In the genomic region with DNA sequence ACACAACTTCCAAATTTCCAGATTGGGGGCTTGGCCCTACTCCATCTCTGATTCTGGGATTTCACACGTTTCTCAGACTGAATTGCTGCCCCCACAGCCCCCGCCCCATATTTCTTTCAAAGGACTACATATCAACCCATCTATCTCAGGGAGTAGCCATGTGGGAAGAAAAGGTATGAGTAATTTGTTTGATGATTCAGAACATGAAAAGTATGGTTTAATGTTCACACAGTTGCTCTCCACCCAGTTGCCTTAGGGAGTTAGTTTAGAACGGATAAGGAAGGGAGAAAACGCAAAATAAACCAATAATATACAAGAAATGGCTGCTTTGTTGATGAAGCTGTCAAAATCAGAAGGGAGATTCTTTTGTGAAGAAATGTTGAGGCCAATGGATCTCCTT, we compare ENCODE assay signal across 23 cellular contexts.
A peak's percentile ranks its signal among the peaks of the same experiment; 100 is the strongest.
DNase-seq lines count a peak whose midpoint lies in the region; ATAC-seq, FAIRE-seq and TF ChIP-seq lines count a peak whose summit lies in the region.
"Had no signal": no experiment of that assay in that cellular context is flagged by ENCODE, and none has a peak within 500 bp of the region (broad histone marks: within the 10 kb centered on the region; RNA-seq: fewer than 3 reads in every experiment).

No MANE protein-coding gene starts in this region.

- dilution Hi-C loops in keratinocyte (cut with MboI; ENCODE audit: extremely low pct_ligation_motif_present, low sequenced_read_pairs), result no loop called here

- TF ChIP-seq POLR2A in A549 (IDR thresholded peaks at IDR 0.05; ENCODE audit: low read length) (no peak), body of pancreas (IDR thresholded peaks at IDR 0.05) (no peak)

- H3K27me3 Mint-ChIP-seq in CD4-positive, alpha-beta T cell, result peaks cover 3% of the 10 kb centered on the region
- H3K27me3 Mint-ChIP-seq: memory B cell had no signal

- no peak overlapping the region for H3K9ac ChIP-seq in keratinocyte (ENCODE audit: control insufficient read depth, extremely low read depth, insufficient read depth, low read length)

- H3K27me3 ChIP-seq in body of pancreas, result no peaks in the 10 kb centered on the region
- no peaks in the 10 kb centered on the region for H3K27me3 ChIP-seq in keratinocyte (ENCODE audit: control insufficient read depth, extremely low read depth, insufficient read depth, low read length)
- H3K27me3 ChIP-seq in CD4-positive, alpha-beta T cell (ENCODE audit: control insufficient read depth, insufficient read depth, low read length), result no peaks in the 10 kb centered on the region
- peaks cover 0 to 2% of the 10 kb centered on the region in 2 donors for H3K27me3 ChIP-seq in small intestine (ENCODE audit: control insufficient read depth in 2 of 2, insufficient read depth in 2 of 2, low read length in 2 of 2)
- H3K27me3 ChIP-seq: ascending aorta, heart left ventricle, upper lobe of left lung had no signal

- POLR2A ChIA-PET in A549 (lab: Yijun Ruan, JAX), result no interaction called here
- POLR2A ChIA-PET in CD4-positive, alpha-beta T cell (lab: Charles Lee), result no interaction called here

- intact Hi-C loops in body of pancreas (cut with DNase I), result no loop called here
- intact Hi-C loops in CD4-positive, alpha-beta T cell (cut with DNase I, micrococcal nuclease), result no loop called here

- ATAC-seq in A549 (no peak), HG02870 (IDR thresholded peaks at IDR 0.05; ENCODE audit: unreplicated experiment) (peak; percentile 60), body of pancreas (no peak), HG03139 (IDR thresholded peaks at IDR 0.05; ENCODE audit: unreplicated experiment) (no peak)
- no peak for ATAC-seq in CD4-positive, alpha-beta T cell (ENCODE audit: poor library complexity)
- no peak for ATAC-seq in activated naive CD4-positive, alpha-beta T cell treated with anti-CD3 and anti-CD28 coated beads, Interleukin-2, amount 50 U/mL, for 72 hours
- ATAC-seq: heart left ventricle had no signal

- H3K4me2 ChIP-seq in A549 (peak overlapping the region; percentile 37; the same call in 2 of the 3 replicates), keratinocyte (ENCODE audit: control insufficient read depth, extremely low read depth, insufficient read depth, low read depth, low read length) (no peak overlapping the region)
- H3K4me2 ChIP-seq: PC-9 had no signal

- TF ChIP-seq EP300 in A549 (IDR thresholded peaks at IDR 0.05), result no peak

- CTCF ChIA-PET in A549 (lab: Yijun Ruan, JAX), result no interaction called here
- CTCF ChIA-PET in CD4-positive, alpha-beta T cell (lab: Charles Lee), result no interaction called here

- no peak for DNase-seq in A549 (ENCODE audit: low read depth in 1 of 2, low spot score in 1 of 2)
- no peak for DNase-seq in body of pancreas
- no peak for DNase-seq in keratinocyte (ENCODE audit: low read depth, low spot score)
- no peak for DNase-seq in CD4-positive, alpha-beta T cell
- no peak for DNase-seq in activated naive CD4-positive, alpha-beta T cell treated with anti-CD3 and anti-CD28 coated beads, Interleukin-2, amount 50 U/mL, for 72 hours (ENCODE audit: low spot score in 2 of 2)
- DNase-seq in small intestine, result no peak
- DNase-seq: activated CD4-positive, alpha-beta T cell treated with anti-CD3 and anti-CD28 coated beads, Interleukin-2, amount 10 ng/mL, durations not matched to agents 7 days and 5 days; activated CD8-positive, alpha-beta memory T cell treated with anti-CD3 and anti-CD28 coated beads, Interleukin-2, amount 50 U/mL, for 48 hours; activated gamma-delta T cell; erythroblast; heart left ventricle; KBM-7; NCI-H1105 treated with DMSO at 0.1 percent for 48 hours; NCI-H774; PC-9; stimulated activated naive CD4-positive, alpha-beta T cell treated with Interleukin-2 at 50 U/mL for 16 hours; upper lobe of left lung had no signal

- H3K4me3 ChIP-seq in A549, result no peak overlapping the region
- no peak overlapping the region for H3K4me3 ChIP-seq in body of pancreas
- H3K4me3 ChIP-seq in keratinocyte (ENCODE audit: control insufficient read depth in 2 of 3, extremely low read depth in 1 of 3, insufficient read depth in 2 of 3, low read depth in 1 of 3, low read length in 3 of 3), result no peak overlapping the region
- no peak overlapping the region for H3K4me3 ChIP-seq in small intestine (ENCODE audit: low read depth in 1 of 2, low read length in 2 of 2)
- H3K4me3 ChIP-seq: ascending aorta, heart left ventricle, PC-9, upper lobe of left lung had no signal

- H3K36me3 Mint-ChIP-seq in CD4-positive, alpha-beta T cell (ENCODE audit: low read depth), result no peaks in the 10 kb centered on the region
- no peaks in the 10 kb centered on the region for H3K36me3 Mint-ChIP-seq in activated naive CD4-positive, alpha-beta T cell treated with anti-CD3 and anti-CD28 coated beads, Interleukin-2, amount 50 U/mL, for 72 hours
- H3K36me3 Mint-ChIP-seq: memory B cell had no signal

- FAIRE-seq in A549 (lab: Jason Lieb, UNC) (no peak), keratinocyte (lab: Jason Lieb, UNC) (no peak), small intestine (lab: Jason Lieb, UNC) (no peak)

- TF ChIP-seq CTCF in A549 (IDR thresholded peaks at IDR 0.05) (no peak), body of pancreas (IDR thresholded peaks at IDR 0.05) (no peak), keratinocyte (optimal IDR thresholded peaks at IDR 0.05 in 1 of 3, IDR thresholded peaks at IDR 0.05 in 1 of 3, conservative IDR thresholded peaks at IDR 0.05 in 1 of 3; ENCODE audit: extremely low read depth in 1 of 3, insufficient read depth in 2 of 3, low read length in 3 of 3) (no peak)
- no peak for TF ChIP-seq CTCF in CD4-positive, alpha-beta T cell (IDR thresholded peaks at IDR 0.05)

- no peak for TF ChIP-seq RAD21 in A549 (conservative IDR thresholded peaks at IDR 0.05 in 1 of 2, IDR thresholded peaks at IDR 0.05 in 1 of 2)

- no peaks in the 10 kb centered on the region for H3K9me3 Mint-ChIP-seq in CD4-positive, alpha-beta T cell
- peaks cover 0 to 5% of the 10 kb centered on the region in 2 donors for H3K9me3 Mint-ChIP-seq in activated naive CD4-positive, alpha-beta T cell treated with anti-CD3 and anti-CD28 coated beads, Interleukin-2, amount 50 U/mL, for 72 hours
- H3K9me3 Mint-ChIP-seq: activated CD4-positive, alpha-beta T cell treated with anti-CD3 and anti-CD28 coated beads, Interleukin-2, amount 10 ng/mL, durations not matched to agents 7 days and 5 days had no signal

- H3K27ac ChIP-seq in A549 (no peak overlapping the region), body of pancreas (peak overlapping the region in 3 of 4 donors; percentile 72 to 86 (median 78)), keratinocyte (ENCODE audit: control insufficient read depth, insufficient read depth, low read length) (peak overlapping the region; percentile 21), small intestine (ENCODE audit: low read depth in 1 of 2, low read length in 1 of 2) (no peak overlapping the region)
- H3K27ac ChIP-seq in CD4-positive, alpha-beta T cell (ENCODE audit: low read depth, low read length), result no peak overlapping the region
- H3K27ac ChIP-seq: ascending aorta, heart left ventricle, HL-60, PC-9, upper lobe of left lung had no signal

- H3K9me3 ChIP-seq in A549, result no peaks in the 10 kb centered on the region
- no peaks in the 10 kb centered on the region for H3K9me3 ChIP-seq in body of pancreas
- no peaks in the 10 kb centered on the region for H3K9me3 ChIP-seq in keratinocyte (ENCODE audit: control insufficient read depth, low read depth, low read length)
- no peaks in the 10 kb centered on the region for H3K9me3 ChIP-seq in CD4-positive, alpha-beta T cell (ENCODE audit: control insufficient read depth, low read length)
- no peaks in the 10 kb centered on the region for H3K9me3 ChIP-seq in small intestine (ENCODE audit: control insufficient read depth, low read depth)
- H3K9me3 ChIP-seq: ascending aorta, heart left ventricle, upper lobe of left lung had no signal

- no peaks in the 10 kb centered on the region for H4K20me1 ChIP-seq in keratinocyte (ENCODE audit: control insufficient read depth, extremely low read depth, insufficient read depth, low read length)

- no peaks in the 10 kb centered on the region for H3K9me1 ChIP-seq in keratinocyte (ENCODE audit: control insufficient read depth, extremely low read depth, insufficient read depth, low read length)

- no peak overlapping the region for H3K27ac Mint-ChIP-seq in CD4-positive, alpha-beta T cell
- no peak overlapping the region for H3K27ac Mint-ChIP-seq in activated naive CD4-positive, alpha-beta T cell treated with anti-CD3 and anti-CD28 coated beads, Interleukin-2, amount 50 U/mL, for 72 hours
- H3K27ac Mint-ChIP-seq: activated CD4-positive, alpha-beta T cell treated with anti-CD3 and anti-CD28 coated beads, Interleukin-2, amount 10 ng/mL, durations not matched to agents 7 days and 5 days; memory B cell; nephron had no signal

- H3K4me3 Mint-ChIP-seq in CD4-positive, alpha-beta T cell, result no peak overlapping the region
- H3K4me3 Mint-ChIP-seq: activated CD4-positive, alpha-beta T cell treated with anti-CD3 and anti-CD28 coated beads, Interleukin-2, amount 10 ng/mL, durations not matched to agents 7 days and 5 days; memory B cell; nephron had no signal

- WGBS in A549 (ENCODE audit: missing lambda C conversion rate), result 10% methylated on average over 4 of the region's 4 CpGs
- WGBS in body of pancreas, 2 donors, result 78 to 84% methylated on average over 4 of the region's 4 CpGs
- 55 to 65% (median 59%) methylated on average over 4 of the region's 4 CpGs for WGBS in small intestine, 3 donors

- no peaks in the 10 kb centered on the region for H3K79me2 ChIP-seq in keratinocyte (ENCODE audit: control insufficient read depth, insufficient read depth, low read length)

- H2AFZ ChIP-seq in keratinocyte (ENCODE audit: control insufficient read depth, low read length), result no peak overlapping the region
- H2AFZ ChIP-seq: PC-9 had no signal

- peaks cover 16% of the 10 kb centered on the region; the same call in 2 of the 3 replicates for H3K4me1 ChIP-seq in A549
- peaks cover 33% of the 10 kb centered on the region for H3K4me1 ChIP-seq in body of pancreas
- peaks cover 7% of the 10 kb centered on the region for H3K4me1 ChIP-seq in keratinocyte (ENCODE audit: control insufficient read depth, extremely low read depth, insufficient read depth, low read length)
- H3K4me1 ChIP-seq in small intestine (ENCODE audit: control insufficient read depth in 2 of 2, insufficient read depth in 1 of 2, low read depth in 1 of 2, low read length in 1 of 2), result no peaks in the 10 kb centered on the region
- H3K4me1 ChIP-seq: ascending aorta, heart left ventricle, upper lobe of left lung had no signal

- no peaks in the 10 kb centered on the region for H3K36me3 ChIP-seq in body of pancreas (replicated peaks in 1 of 2; ENCODE audit: insufficient read depth in 1 of 2, low read depth in 2 of 2)
- no peaks in the 10 kb centered on the region for H3K36me3 ChIP-seq in keratinocyte (ENCODE audit: control insufficient read depth in 2 of 2, extremely low read depth in 1 of 2, insufficient read depth in 2 of 2, low read length in 2 of 2)
- no peaks in the 10 kb centered on the region for H3K36me3 ChIP-seq in small intestine (ENCODE audit: control insufficient read depth in 2 of 2, insufficient read depth in 2 of 2, low read length in 2 of 2)
- H3K36me3 ChIP-seq: ascending aorta, heart left ventricle, upper lobe of left lung had no signal

- H3K4me1 Mint-ChIP-seq in CD4-positive, alpha-beta T cell (ENCODE audit: low read depth), result no peaks in the 10 kb centered on the region
- H3K4me1 Mint-ChIP-seq: activated CD4-positive, alpha-beta T cell treated with anti-CD3 and anti-CD28 coated beads, Interleukin-2, amount 10 ng/mL, durations not matched to agents 7 days and 5 days; memory B cell had no signal

TF ChIP-seq in A549, 52 proteins besides CTCF, POLR2A, EP300 and RAD21 (continues in another document):
- TF ChIP-seq JUNB (IDR thresholded peaks at IDR 0.05), result no peak

Comparison
In these comparisons a context has a peak if more than half of its experiments do, and no peak if none do; other contexts are left out.
1. H3K27ac ChIP-seq: peak in body of pancreas (3 of 4) and keratinocyte (single experiment); none in A549 (0 of 2), CD4-positive, alpha-beta T cell (single experiment) and small intestine (0 of 2).